In the genomic region with DNA sequence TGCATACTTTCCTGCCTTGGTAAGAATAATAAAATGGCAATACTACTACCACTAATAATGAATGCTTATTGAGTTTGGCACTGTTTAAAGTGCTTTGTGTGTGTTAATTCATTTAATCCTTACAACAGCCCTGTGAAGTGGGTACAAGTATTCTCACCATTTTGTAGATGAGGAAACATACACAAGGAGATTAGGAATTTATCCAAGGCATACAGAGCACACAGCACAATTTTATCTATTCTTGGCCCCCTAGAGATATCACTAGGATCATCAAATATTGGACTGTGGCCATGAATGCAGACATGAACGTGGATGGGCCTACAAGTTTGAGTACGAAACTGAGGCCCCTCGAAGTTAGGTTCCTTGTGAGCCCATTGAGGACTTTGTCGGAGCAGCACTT, we compare ENCODE assay signal across 28 cellular contexts.
"Had no signal": no experiment of that assay in that cellular context is flagged by ENCODE, and none has a peak within 500 bp of the region (broad histone marks: within the 10 kb centered on the region; RNA-seq: fewer than 3 reads in every experiment).

No MANE protein-coding gene starts in this region.

- H3K27ac ChIP-seq: ascending aorta, breast epithelium, cardiac muscle cell, colonic mucosa, epithelial cell of prostate, heart left ventricle had no signal

- H3K4me3 ChIP-seq: ascending aorta, breast epithelium, cardiac muscle cell, colonic mucosa, heart left ventricle had no signal

- H3K36me3 Mint-ChIP-seq: activated CD4-positive, alpha-beta memory T cell treated with anti-CD3 and anti-CD28 coated beads for 36 hours; activated naive CD4-positive, alpha-beta T cell treated with anti-CD3 and anti-CD28 coated beads, Interleukin-2, amount 50 U/mL, for 72 hours; brain had no signal

- H3K36me3 ChIP-seq: ascending aorta, breast epithelium, cardiac muscle cell, colonic mucosa, heart left ventricle had no signal

- H3K4me1 Mint-ChIP-seq: brain had no signal

- H3K4me3 Mint-ChIP-seq: activated CD4-positive, alpha-beta memory T cell treated with anti-CD3 and anti-CD28 coated beads for 36 hours; activated CD4-positive, alpha-beta T cell treated with anti-CD3 and anti-CD28 coated beads for 36 hours; activated CD4-positive, alpha-beta T cell treated with anti-CD3 and anti-CD28 coated beads, Interleukin-2, amount 10 ng/mL, durations not matched to agents 24 days and 14 days; activated CD8-positive, alpha-beta memory T cell treated with anti-CD3 and anti-CD28 coated beads, Interleukin-2, amount 10 ng/mL, durations not matched to agents 7 days and 5 days; activated CD8-positive, alpha-beta T cell treated with anti-CD3 and anti-CD28 coated beads, Interleukin-2, amount 10 ng/mL, durations not matched to agents 7 days and 5 days; activated naive CD4-positive, alpha-beta T cell treated with anti-CD3 and anti-CD28 coated beads, Interleukin-2, amount 10 ng/mL, durations not matched to agents 7 days and 5 days; activated naive CD8-positive, alpha-beta T cell treated with anti-CD3 and anti-CD28 coated beads, Interleukin-2, amount 10 ng/mL, durations not matched to agents 7 days and 5 days; activated T-helper 1 cell treated with anti-CD3 and anti-CD28 coated beads, Interleukin-12 subunit alpha, Interleukin-12 subunit beta, Interleukin-2, Interleukin-4 antibody, amounts not matched to agents 30 ng/mL and 10 ng/mL and 1 ng/mL, durations not matched to agents 14 hours and 24 hours and 36 hours; brain had no signal

- H3K9me3 Mint-ChIP-seq: activated CD4-positive, alpha-beta memory T cell treated with anti-CD3 and anti-CD28 coated beads for 36 hours; activated CD4-positive, alpha-beta T cell treated with anti-CD3 and anti-CD28 coated beads, Interleukin-2, amount 10 ng/mL, durations not matched to agents 24 days and 14 days; activated naive CD4-positive, alpha-beta T cell treated with anti-CD3 and anti-CD28 coated beads, Interleukin-2, amount 10 ng/mL, durations not matched to agents 7 days and 5 days; activated naive CD4-positive, alpha-beta T cell treated with anti-CD3 and anti-CD28 coated beads, Interleukin-2, amount 50 U/mL, for 72 hours; activated naive CD8-positive, alpha-beta T cell treated with anti-CD3 and anti-CD28 coated beads, Interleukin-2, amount 10 ng/mL, durations not matched to agents 7 days and 5 days; activated T-helper 1 cell treated with anti-CD3 and anti-CD28 coated beads, Interleukin-12 subunit alpha, Interleukin-12 subunit beta, Interleukin-2, Interleukin-4 antibody, amounts not matched to agents 30 ng/mL and 10 ng/mL and 1 ng/mL, durations not matched to agents 14 hours and 24 hours and 36 hours; activated T-helper 2 cell treated with anti-CD3 and anti-CD28 coated beads, Interferon-gamma antibody, Interleukin-2, Interleukin-4, amounts not matched to agents 10 μg/mL and 5 μg/mL and 100 μg/mL, durations not matched to agents 14 hours and 24 hours and 36 hours; brain had no signal

- H3K9me3 ChIP-seq: ascending aorta, breast epithelium, colonic mucosa, heart left ventricle had no signal

- H3K27me3 ChIP-seq: ascending aorta, breast epithelium, cardiac muscle cell, colonic mucosa, heart left ventricle had no signal

- DNase-seq: activated CD4-positive, alpha-beta memory T cell treated with anti-CD3 and anti-CD28 coated beads for 36 hours; activated CD4-positive, alpha-beta T cell treated with anti-CD3 and anti-CD28 coated beads for 36 hours; activated CD4-positive, alpha-beta T cell treated with anti-CD3 and anti-CD28 coated beads, Interleukin-2, amount 10 ng/mL, durations not matched to agents 24 days and 14 days; activated CD4-positive, CD25-positive, alpha-beta regulatory T cell; activated CD4-positive, CD25-positive, alpha-beta regulatory T cell treated with anti-CD3 and anti-CD28 coated beads, Interleukin-2, amount 50 U/mL, for 72 hours; activated CD8-positive, alpha-beta memory T cell treated with anti-CD3 and anti-CD28 coated beads, Interleukin-2, amount 50 U/mL, for 4 hours; activated effector memory CD4-positive, alpha-beta T cell treated with anti-CD3 and anti-CD28 coated beads, Interleukin-2, amount 50 U/mL, for 16 hours; activated naive CD4-positive, alpha-beta T cell treated with anti-CD3 and anti-CD28 coated beads, Interleukin-2, amount 10 ng/mL, durations not matched to agents 7 days and 5 days; activated naive CD8-positive, alpha-beta T cell treated with anti-CD3 and anti-CD28 coated beads, Interleukin-2, amount 10 ng/mL, durations not matched to agents 7 days and 5 days; activated T-cell treated with anti-CD3 and anti-CD28 coated beads, Interleukin-2, amount 50 U/mL, for 1 hour; activated T-cell treated with anti-CD3 and anti-CD28 coated beads, Interleukin-2, amount 50 U/mL, for 48 hours; central memory CD4-positive, alpha-beta T cell; cerebellar nuclear complex; colonic mucosa; effector CD8-positive, alpha-beta T cell; glutamatergic neuron; heart left ventricle had no signal

- ATAC-seq: activated CD4-positive, alpha-beta T cell treated with anti-CD3 and anti-CD28 coated beads for 36 hours; activated naive CD4-positive, alpha-beta T cell treated with anti-CD3 and anti-CD28 coated beads, Interleukin-2, amount 50 U/mL, for 72 hours; esophagus mucosa; heart left ventricle had no signal

- H3K4me1 ChIP-seq: breast epithelium, heart left ventricle had no signal

- H3K27me3 Mint-ChIP-seq: brain had no signal

- H3K27ac Mint-ChIP-seq: activated CD4-positive, alpha-beta memory T cell treated with anti-CD3 and anti-CD28 coated beads for 36 hours; activated CD4-positive, alpha-beta T cell treated with anti-CD3 and anti-CD28 coated beads for 36 hours; activated CD4-positive, alpha-beta T cell treated with anti-CD3 and anti-CD28 coated beads, Interleukin-2, amount 10 ng/mL, durations not matched to agents 24 days and 14 days; activated CD8-positive, alpha-beta T cell treated with anti-CD3 and anti-CD28 coated beads, Interleukin-2, amount 10 ng/mL, durations not matched to agents 7 days and 5 days; activated naive CD4-positive, alpha-beta T cell treated with anti-CD3 and anti-CD28 coated beads, Interleukin-2, amount 10 ng/mL, durations not matched to agents 7 days and 5 days; activated naive CD4-positive, alpha-beta T cell treated with anti-CD3 and anti-CD28 coated beads, Interleukin-2, amount 50 U/mL, for 72 hours; activated naive CD8-positive, alpha-beta T cell treated with anti-CD3 and anti-CD28 coated beads, Interleukin-2, amount 10 ng/mL, durations not matched to agents 7 days and 5 days; activated T-helper 1 cell treated with anti-CD3 and anti-CD28 coated beads, Interleukin-12 subunit alpha, Interleukin-12 subunit beta, Interleukin-2, Interleukin-4 antibody, amounts not matched to agents 30 ng/mL and 10 ng/mL and 1 ng/mL, durations not matched to agents 14 hours and 24 hours and 36 hours; activated T-helper 2 cell treated with anti-CD3 and anti-CD28 coated beads, Interferon-gamma antibody, Interleukin-2, Interleukin-4, amounts not matched to agents 10 μg/mL and 5 μg/mL and 100 μg/mL, durations not matched to agents 14 hours and 24 hours and 36 hours had no signal
